In the genomic region with DNA sequence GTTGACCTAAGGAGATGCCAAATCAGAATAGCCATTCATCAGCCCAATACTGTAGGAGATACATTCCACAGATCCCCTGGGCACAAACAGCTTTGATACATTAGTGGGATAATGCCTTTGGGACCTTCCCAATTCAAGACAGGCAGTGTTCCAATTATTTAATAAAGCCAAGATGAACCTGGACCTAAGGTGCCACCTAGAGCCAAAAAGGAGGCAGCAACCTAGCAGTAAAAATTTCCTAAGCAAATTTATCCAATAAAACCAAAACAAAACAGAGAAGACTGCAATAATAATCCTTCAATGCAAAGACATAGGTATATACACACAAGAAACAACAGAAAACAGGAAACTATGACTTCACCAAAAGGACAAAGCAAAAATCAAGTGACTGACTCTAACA, we compare ENCODE assay signal across 19 cellular contexts.
DNase-seq lines count a peak whose midpoint lies in the region; ATAC-seq and TF ChIP-seq lines count a peak whose summit lies in the region.
"Had no signal": no experiment of that assay in that cellular context is flagged by ENCODE, and none has a peak within 500 bp of the region (broad histone marks: within the 10 kb centered on the region; RNA-seq: fewer than 3 reads in every experiment).

No MANE protein-coding gene starts in this region.

- H3K4me3 ChIP-seq in left ventricle myocardium inferior (no peak overlapping the region), heart left ventricle (no peak overlapping the region), endodermal cell (ENCODE audit: low read length) (no peak overlapping the region), transverse colon (no peak overlapping the region), heart right ventricle (no peak overlapping the region), dorsolateral prefrontal cortex (no peak overlapping the region)
- H3K4me3 ChIP-seq: body of pancreas, SJSA1 had no signal

- CTCF ChIA-PET in RWPE1 (lab: Yijun Ruan, JAX) = interaction anchor here (0.7 to 2.3 kb wide), 3 partner anchors 41 to 324 kb away, joined by 4 to 20 read pairs (median 4); no protein-coding TSS in a partner anchor

- no peak overlapping the region for H3K27ac ChIP-seq in left ventricle myocardium inferior (replicated peaks)
- H3K27ac ChIP-seq in heart left ventricle = no peak overlapping the region
- no peak overlapping the region for H3K27ac ChIP-seq in RWPE1
- H3K27ac ChIP-seq in endodermal cell (ENCODE audit: low read depth, low read length) = no peak overlapping the region
- H3K27ac ChIP-seq in transverse colon = no peak overlapping the region
- H3K27ac ChIP-seq in heart right ventricle = no peak overlapping the region
- no peak overlapping the region for H3K27ac ChIP-seq in dorsolateral prefrontal cortex
- H3K27ac ChIP-seq: body of pancreas, SJSA1 had no signal

- peaks cover 27% of the 10 kb centered on the region for H3K9me3 ChIP-seq in left ventricle myocardium inferior (replicated peaks)
- H3K9me3 ChIP-seq in heart left ventricle = peaks cover 0 to 21% (median 0%) of the 10 kb centered on the region in 12 donors
- no peaks in the 10 kb centered on the region for H3K9me3 ChIP-seq in endodermal cell (ENCODE audit: control insufficient read depth, low read length)
- H3K9me3 ChIP-seq in transverse colon = peaks cover 0 to 8% of the 10 kb centered on the region in 2 donors
- H3K9me3 ChIP-seq in heart right ventricle = peaks cover 0 to 23% (median 11%) of the 10 kb centered on the region in 11 donors
- H3K9me3 ChIP-seq: body of pancreas, SJSA1 had no signal

- H3K4me1 ChIP-seq in left ventricle myocardium inferior = no peaks in the 10 kb centered on the region
- peaks cover 0 to 6% (median 0%) of the 10 kb centered on the region in 12 donors for H3K4me1 ChIP-seq in heart left ventricle
- no peaks in the 10 kb centered on the region for H3K4me1 ChIP-seq in endodermal cell (ENCODE audit: control insufficient read depth, insufficient read depth, low read length)
- no peaks in the 10 kb centered on the region for H3K4me1 ChIP-seq in transverse colon
- H3K4me1 ChIP-seq in heart right ventricle = peaks cover 0 to 5% (median 0%) of the 10 kb centered on the region in 9 donors
- H3K4me1 ChIP-seq: body of pancreas, SJSA1 had no signal

- H3K27me3 ChIP-seq in left ventricle myocardium inferior (ENCODE audit: low read depth) = no peaks in the 10 kb centered on the region
- H3K27me3 ChIP-seq in heart left ventricle = no peaks in the 10 kb centered on the region
- no peaks in the 10 kb centered on the region for H3K27me3 ChIP-seq in endodermal cell (ENCODE audit: control insufficient read depth, insufficient read depth, low read length, poor library complexity, severe bottlenecking)
- H3K27me3 ChIP-seq in transverse colon = no peaks in the 10 kb centered on the region
- H3K27me3 ChIP-seq in heart right ventricle = no peaks in the 10 kb centered on the region
- no peaks in the 10 kb centered on the region for H3K27me3 ChIP-seq in dorsolateral prefrontal cortex
- H3K27me3 ChIP-seq: body of pancreas, SJSA1 had no signal

- ATAC-seq in heart left ventricle (no peak), heart right ventricle (no peak)
- ATAC-seq: body of pancreas, left ventricle myocardium superior had no signal

- H3K36me3 Mint-ChIP-seq in endodermal cell (ENCODE audit: low read depth) = no peaks in the 10 kb centered on the region

- TF ChIP-seq POLR2A in heart left ventricle (IDR thresholded peaks at IDR 0.05) = no peak
- no peak for TF ChIP-seq POLR2A in transverse colon (IDR thresholded peaks at IDR 0.05)

- no peak for TF ChIP-seq EP300 in transverse colon (IDR thresholded peaks at IDR 0.05; ENCODE audit: low read depth)

- DNase-seq in left ventricle myocardium inferior (no peak), heart left ventricle (no peak), RWPE1 (ENCODE audit: low spot score) (peak; percentile 36), endodermal cell (no peak), transverse colon (no peak), cerebellum (ENCODE audit: low spot score) (no peak), heart right ventricle (no peak), dorsolateral prefrontal cortex (no peak)
- DNase-seq: activated CD4-positive, alpha-beta T cell treated with anti-CD3 and anti-CD28 coated beads, Interleukin-2, amount 10 ng/mL, durations not matched to agents 24 days and 14 days; activated naive CD4-positive, alpha-beta T cell treated with anti-CD3 and anti-CD28 coated beads, Interleukin-2, amount 50 U/mL, for 16 hours; activated T-cell treated with anti-CD3 and anti-CD28 coated beads for 4 hours; body of pancreas; effector CD4-positive, alpha-beta T cell; GDM1; HCEC 1CT; left ventricle myocardium superior; stimulated activated CD4-positive, alpha-beta T cell treated with anti-CD3 and anti-CD28 coated beads, Interleukin-2, amount 100 ng/mL, for 48 hours; T1000 had no signal

- in situ Hi-C loops in transverse colon (cut with MboI; ENCODE audit: low pct_ligation_motif_present in 1 of 4, low pct_unique_long_range_greater_than_20kb in 1 of 4, low sequenced_read_pairs in 3 of 4) = no loop called here

- no peak overlapping the region for H3K27ac Mint-ChIP-seq in endodermal cell
- H3K27ac Mint-ChIP-seq: activated CD4-positive, alpha-beta T cell treated with anti-CD3 and anti-CD28 coated beads, Interleukin-2, amount 10 ng/mL, durations not matched to agents 24 days and 14 days had no signal

- peaks cover 2% of the 10 kb centered on the region for H3K4me1 Mint-ChIP-seq in endodermal cell
- H3K4me1 Mint-ChIP-seq: activated CD4-positive, alpha-beta T cell treated with anti-CD3 and anti-CD28 coated beads, Interleukin-2, amount 10 ng/mL, durations not matched to agents 24 days and 14 days had no signal

- intact Hi-C loops in left ventricle myocardium inferior (cut with micrococcal nuclease) = no loop called here
- intact Hi-C loops in heart left ventricle (cut with DNase I) = no loop called here
- intact Hi-C loops in transverse colon (cut with DNase I; ENCODE audit: low total_unique reads) = no loop called here
- intact Hi-C loops in heart right ventricle (cut with DNase I) = no loop called here
- intact Hi-C loops in dorsolateral prefrontal cortex (cut with DNase I) = no loop called here

- H3K27me3 Mint-ChIP-seq in endodermal cell (ENCODE audit: insufficient read depth) = no peaks in the 10 kb centered on the region
- H3K27me3 Mint-ChIP-seq: activated CD4-positive, alpha-beta T cell treated with anti-CD3 and anti-CD28 coated beads, Interleukin-2, amount 10 ng/mL, durations not matched to agents 24 days and 14 days had no signal

- peak; percentile 13 for TF ChIP-seq CTCF in left ventricle myocardium inferior (IDR thresholded peaks at IDR 0.05; ENCODE audit: borderline replicate concordance)
- TF ChIP-seq CTCF in heart left ventricle (IDR thresholded peaks at IDR 0.05) = peak in 1 of 12 donors; percentile 13
- no peak for TF ChIP-seq CTCF in RWPE1 (conservative IDR thresholded peaks at IDR 0.05; ENCODE audit: low read depth)
- TF ChIP-seq CTCF in endodermal cell (conservative IDR thresholded peaks at IDR 0.05) = peak; percentile 57
- TF ChIP-seq CTCF in transverse colon (IDR thresholded peaks at IDR 0.05) = peak in 4 of 5 experiments; percentile 10 to 33 (median 27)
- peak in 1 of 9 donors; percentile 19 for TF ChIP-seq CTCF in heart right ventricle (IDR thresholded peaks at IDR 0.05)
- no peak for TF ChIP-seq CTCF in dorsolateral prefrontal cortex (IDR thresholded peaks at IDR 0.05 in 54 of 56, conservative IDR thresholded peaks at IDR 0.05 in 2 of 56; ENCODE audit: low read depth in 1 of 56, partially characterized antibody in 56 of 56)

- no peak overlapping the region for H3K4me3 Mint-ChIP-seq in endodermal cell
- H3K4me3 Mint-ChIP-seq: activated CD4-positive, alpha-beta T cell treated with anti-CD3 and anti-CD28 coated beads, Interleukin-2, amount 10 ng/mL, durations not matched to agents 24 days and 14 days had no signal

- H3K9me3 Mint-ChIP-seq in endodermal cell = no peaks in the 10 kb centered on the region

- H3K36me3 ChIP-seq in left ventricle myocardium inferior (no peaks in the 10 kb centered on the region), heart left ventricle (no peaks in the 10 kb centered on the region), endodermal cell (ENCODE audit: control insufficient read depth, insufficient read depth, low read length) (no peaks in the 10 kb centered on the region), transverse colon (no peaks in the 10 kb centered on the region), heart right ventricle (no peaks in the 10 kb centered on the region)
- H3K36me3 ChIP-seq: SJSA1 had no signal

- H3K9ac ChIP-seq in endodermal cell (ENCODE audit: extremely low read depth, low read length, poor library complexity, severe bottlenecking) = no peak overlapping the region

- POLR2A ChIA-PET in RWPE1 (lab: Yijun Ruan, JAX; ENCODE audit: low non-redundant PET) = no interaction called here

Comparison
In these comparisons a context has a peak if more than half of its experiments do, and no peak if none do; other contexts are left out.
1. CTCF ChIP-seq: peak in left ventricle myocardium inferior (single experiment), endodermal cell (single experiment) and transverse colon (4 of 5); none in RWPE1 (single experiment) and dorsolateral prefrontal cortex (0 of 56).